ENCODE assay signal across 35 cellular contexts in the genomic region with DNA sequence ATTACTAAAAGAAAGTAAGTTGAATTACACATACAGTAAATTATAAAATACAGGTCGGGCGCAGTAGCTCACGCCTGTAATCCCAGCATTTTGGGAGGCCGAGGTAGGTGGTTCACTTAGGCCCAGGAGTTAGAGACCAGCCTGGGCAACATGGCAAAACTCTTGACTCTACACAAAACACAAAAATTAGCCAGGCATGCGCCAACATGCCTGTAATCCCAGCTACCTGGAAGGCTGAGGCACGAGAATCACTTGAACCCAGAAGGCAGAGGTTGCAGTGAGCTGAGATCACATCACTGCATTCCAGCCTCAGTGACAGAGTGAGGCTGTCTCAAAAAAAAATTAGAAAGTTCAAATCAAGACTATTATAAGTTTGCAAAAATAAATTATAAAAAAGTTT.
"Had no signal": no experiment of that assay in that cellular context is flagged by ENCODE, and none has a peak within 500 bp of the region (broad histone marks: within the 10 kb centered on the region; RNA-seq: fewer than 3 reads in every experiment).

No MANE protein-coding gene starts in this region.

- H3K27me3 ChIP-seq: adrenal gland, MG63, Peyer's patch, SJSA1 had no signal

- H3K4me1 ChIP-seq: Peyer's patch, SJSA1 had no signal

- FAIRE-seq: K562 had no signal

- H3K4me1 Mint-ChIP-seq: activated CD4-positive, alpha-beta T cell treated with anti-CD3 and anti-CD28 coated beads, Interleukin-2, amount 10 ng/mL, durations not matched to agents 24 days and 14 days; brain had no signal

- H3K4me2 ChIP-seq: SK-N-SH had no signal

- H3K9me3 ChIP-seq: adrenal gland, MG63, Peyer's patch, SJSA1, SK-N-SH had no signal

- H3K27ac ChIP-seq: adrenal gland, Peyer's patch, SJSA1, WERI-Rb-1 had no signal

- H3K4me3 Mint-ChIP-seq: activated CD4-positive, alpha-beta T cell treated with anti-CD3 and anti-CD28 coated beads, Interleukin-2, amount 10 ng/mL, durations not matched to agents 24 days and 14 days; activated CD8-positive, alpha-beta T cell treated with anti-CD3 and anti-CD28 coated beads for 36 hours; activated T-cell treated with anti-CD3 and anti-CD28 coated beads, Interleukin-2, amount 50 U/mL, for 72 hours; brain had no signal

- H3K9ac ChIP-seq: SK-N-SH had no signal

- DNase-seq: activated CD4-positive, alpha-beta T cell treated with anti-CD3 and anti-CD28 coated beads for 1 hour; activated CD4-positive, alpha-beta T cell treated with anti-CD3 and anti-CD28 coated beads, Interleukin-2, amount 10 ng/mL, durations not matched to agents 24 days and 14 days; activated CD4-positive, alpha-beta T cell treated with anti-CD3 and anti-CD28 coated beads, Interleukin-2, amount 50 U/mL, for 4 hours; activated CD4-positive, CD25-positive, alpha-beta regulatory T cell; activated CD8-positive, alpha-beta T cell treated with anti-CD3 and anti-CD28 coated beads for 36 hours; activated gamma-delta T cell; activated naive CD4-positive, alpha-beta T cell treated with Interleukin-2 at 50 U/mL for 16 hours; activated T-cell treated with anti-CD3 and anti-CD28 coated beads, Interleukin-2, amount 50 U/mL, for 1 hour; activated T-cell treated with anti-CD3 and anti-CD28 coated beads, Interleukin-2, amount 50 U/mL, for 72 hours; adrenal gland; Karpas-422; MG63; NCI-H1048; NCI-H1105 treated with DMSO at 0.1 percent for 48 hours; NCI-H1436; NCI-H1694; NCI-H1930; NCI-H2081 treated with DMSO at 0.1 percent for 48 hours; NCI-H2171; NCI-H510A; NCI-H526; NCI-H748 treated with DMSO at 0.1 percent for 48 hours; NK-92 treated with Interleukin-12 subunit alpha and Interleukin-12 subunit beta, amount 100 ng/mL, for 24 hours; Peyer's patch; RPMI8226; SHP77 treated with DMSO at 0.1 percent for 48 hours; SK-N-SH; T-helper 1 cell; T1000; WERI-Rb-1 had no signal

- H3K27me3 Mint-ChIP-seq: activated CD4-positive, alpha-beta T cell treated with anti-CD3 and anti-CD28 coated beads, Interleukin-2, amount 10 ng/mL, durations not matched to agents 24 days and 14 days; activated CD8-positive, alpha-beta T cell treated with anti-CD3 and anti-CD28 coated beads for 36 hours; brain had no signal

- H3K27ac Mint-ChIP-seq: activated CD4-positive, alpha-beta T cell treated with anti-CD3 and anti-CD28 coated beads, Interleukin-2, amount 10 ng/mL, durations not matched to agents 24 days and 14 days; activated CD8-positive, alpha-beta T cell treated with anti-CD3 and anti-CD28 coated beads for 36 hours; activated T-cell treated with anti-CD3 and anti-CD28 coated beads, Interleukin-2, amount 50 U/mL, for 72 hours; activated T-helper 2 cell treated with anti-CD3 and anti-CD28 coated beads, Interferon-gamma antibody, Interleukin-2, Interleukin-4, amounts not matched to agents 10 μg/mL and 5 μg/mL and 100 μg/mL, durations not matched to agents 14 hours and 24 hours and 36 hours had no signal

- ATAC-seq: activated CD8-positive, alpha-beta T cell treated with anti-CD3 and anti-CD28 coated beads for 36 hours; activated naive CD4-positive, alpha-beta T cell treated with anti-CD3 and anti-CD28 coated beads, Interleukin-2, amount 50 U/mL, for 72 hours; activated T-cell treated with anti-CD3 and anti-CD28 coated beads, Interleukin-2, amount 50 U/mL, for 72 hours; K562 had no signal

- H3K4me3 ChIP-seq: adrenal gland, K562, MG63, Peyer's patch, SJSA1 had no signal

- H3K9me3 Mint-ChIP-seq: activated CD4-positive, alpha-beta T cell treated with anti-CD3 and anti-CD28 coated beads, Interleukin-2, amount 10 ng/mL, durations not matched to agents 24 days and 14 days; activated CD8-positive, alpha-beta T cell treated with anti-CD3 and anti-CD28 coated beads for 36 hours; activated naive CD4-positive, alpha-beta T cell treated with anti-CD3 and anti-CD28 coated beads, Interleukin-2, amount 50 U/mL, for 72 hours; activated T-cell treated with anti-CD3 and anti-CD28 coated beads, Interleukin-2, amount 50 U/mL, for 72 hours; activated T-helper 2 cell treated with anti-CD3 and anti-CD28 coated beads, Interferon-gamma antibody, Interleukin-2, Interleukin-4, amounts not matched to agents 10 μg/mL and 5 μg/mL and 100 μg/mL, durations not matched to agents 14 hours and 24 hours and 36 hours; brain had no signal
